ENCODE assay signal across 1 cellular context in genomic region chr2:142130111-142131015, GRCh38.
TF ChIP-seq lines count a peak whose summit lies in the region.

No MANE protein-coding gene starts in this region.

TF ChIP-seq in HEK293, 187 proteins besides CTCF, POLR2A, EP300 and RAD21 (continued from another document):
- TF ChIP-seq PATZ1 (tag by site-specific recombination; IDR thresholded peaks at IDR 0.05), result peak; percentile 18; the same call in 1 of the 2 replicates
- TF ChIP-seq, protein P1, sequence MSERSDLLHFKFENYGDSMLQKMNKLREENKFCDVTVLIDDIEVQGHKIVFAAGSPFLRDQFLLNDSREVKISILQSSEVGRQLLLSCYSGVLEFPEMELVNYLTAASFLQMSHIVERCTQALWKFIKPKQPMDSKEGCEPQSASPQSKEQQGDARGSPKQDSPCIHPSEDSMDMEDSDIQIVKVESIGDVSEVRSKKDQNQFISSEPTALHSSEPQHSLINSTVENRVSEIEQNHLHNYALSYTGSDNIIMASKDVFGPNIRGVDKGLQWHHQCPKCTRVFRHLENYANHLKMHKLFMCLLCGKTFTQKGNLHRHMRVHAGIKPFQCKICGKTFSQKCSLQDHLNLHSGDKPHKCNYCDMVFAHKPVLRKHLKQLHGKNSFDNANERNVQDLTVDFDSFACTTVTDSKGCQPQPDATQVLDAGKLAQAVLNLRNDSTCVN (tag by site-specific recombination; optimal IDR thresholded peaks at IDR 0.05), result peak; percentile 63
- TF ChIP-seq ZNF248 (tag by site-specific recombination; IDR thresholded peaks at IDR 0.05), result no peak
- TF ChIP-seq ZSCAN4 (tag by site-specific recombination; IDR thresholded peaks at IDR 0.05), result peak; percentile 39
